Comparison of ENCODE assay signal across 12 cellular contexts in genomic region chr5:89303033-89303480, GRCh38.
A peak's percentile ranks its signal among the peaks of the same experiment; 100 is the strongest.
DNase-seq lines count a peak whose midpoint lies in the region; ATAC-seq and TF ChIP-seq lines count a peak whose summit lies in the region.
"Had no signal": no experiment of that assay in that cellular context is flagged by ENCODE, and none has a peak within 500 bp of the region (broad histone marks: within the 10 kb centered on the region; RNA-seq: fewer than 3 reads in every experiment).

No MANE protein-coding gene starts in this region.

- no peak overlapping the region for H3K4me3 ChIP-seq in breast epithelium
- H3K4me3 ChIP-seq: GM23338 had no signal

- ATAC-seq in GM18498 (IDR thresholded peaks at IDR 0.05; ENCODE audit: unreplicated experiment) (peak; percentile 66), GM21381 (IDR thresholded peaks at IDR 0.05; ENCODE audit: unreplicated experiment) (peak; percentile 68), HG03139 (IDR thresholded peaks at IDR 0.05; ENCODE audit: unreplicated experiment) (peak; percentile 49)
- ATAC-seq: GM23338 had no signal

- H3K27ac ChIP-seq in breast epithelium = no peak overlapping the region

- H3K36me3 ChIP-seq in breast epithelium = no peaks in the 10 kb centered on the region

- intact Hi-C loops in breast epithelium (cut with DNase I; ENCODE audit: low total_unique reads) = no loop called here

- no peak for TF ChIP-seq CTCF in breast epithelium (IDR thresholded peaks at IDR 0.05)

- no peak for TF ChIP-seq POLR2A in breast epithelium (IDR thresholded peaks at IDR 0.05)

- no peaks in the 10 kb centered on the region for H3K4me1 ChIP-seq in breast epithelium

- H3K27me3 ChIP-seq in breast epithelium = no peaks in the 10 kb centered on the region

- H3K9me3 ChIP-seq in breast epithelium = no peaks in the 10 kb centered on the region

- DNase-seq in RPMI8226 (peak; percentile 22), breast epithelium (ENCODE audit: low spot score in 2 of 2) (no peak), T1000 (lab: John Stamatoyannopoulos, UW) (no peak), NCI-H345 (lab: John Stamatoyannopoulos, UW) (no peak)
- DNase-seq in activated CD4-positive, CD25-positive, alpha-beta regulatory T cell (lab: John Stamatoyannopoulos, UW) = no peak
- DNase-seq: activated CD4-positive, alpha-beta T cell treated with anti-CD3 and anti-CD28 coated beads for 48 hours; mesenchymal stem cell; NCI-H2107 had no signal
